Comparison of ENCODE assay signal across 9 cellular contexts in the genomic region with DNA sequence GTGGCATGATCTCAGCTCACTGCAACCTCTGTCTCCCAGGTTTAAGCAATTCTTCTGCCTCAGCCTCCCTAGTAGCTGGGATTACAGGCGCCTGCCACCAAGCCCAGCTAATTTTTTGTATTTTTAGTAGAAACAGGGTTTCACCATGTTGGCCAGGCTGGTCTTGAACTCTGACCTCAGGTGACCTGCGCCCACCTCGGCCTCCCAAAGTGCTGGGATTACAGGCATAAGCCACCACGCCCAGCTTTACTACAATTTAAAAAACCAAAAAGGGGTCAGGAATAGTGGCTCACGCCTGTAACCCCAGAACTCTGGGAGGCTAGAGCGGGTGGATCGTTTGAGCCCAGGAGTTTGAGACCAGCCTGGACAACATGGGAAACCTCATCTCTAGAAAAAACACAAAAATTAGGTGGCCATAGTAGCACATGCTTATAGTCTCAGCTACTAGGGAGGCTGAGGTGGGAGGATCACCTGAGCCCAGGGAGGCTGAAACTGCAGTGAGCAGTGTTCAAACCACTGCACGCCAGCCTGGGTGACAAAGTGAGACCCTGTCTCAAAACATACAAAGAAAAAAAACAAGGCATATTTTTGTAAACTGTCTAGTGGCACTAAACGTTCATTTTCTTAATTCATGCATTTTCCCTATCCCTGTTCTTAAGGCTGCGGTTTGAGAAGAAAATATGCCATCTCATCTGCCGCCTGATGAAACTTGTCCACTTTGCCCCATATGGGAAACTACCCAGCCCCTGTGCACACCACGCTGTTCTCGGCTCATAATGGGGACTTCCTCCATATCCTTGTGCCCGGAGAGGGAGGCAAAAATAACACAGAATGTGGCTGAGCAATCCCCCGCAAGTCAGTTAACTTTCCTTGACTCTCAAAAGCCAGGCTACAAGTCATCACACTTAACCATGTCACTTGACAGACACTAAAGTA. TPM values are rescaled to one million over a fixed set of nuclear protein-coding genes. Genes with fewer than 3 reads are reported as not detected.
DNase-seq lines count a peak whose midpoint lies in the region; ATAC-seq and TF ChIP-seq lines count a peak whose summit lies in the region.
"Had no signal": no experiment of that assay in that cellular context is flagged by ENCODE, and none has a peak within 500 bp of the region (broad histone marks: within the 10 kb centered on the region; RNA-seq: fewer than 3 reads in every experiment).

No MANE protein-coding gene starts in this region.

- no peaks in the 10 kb centered on the region for H3K27me3 Mint-ChIP-seq in CD4-positive, alpha-beta memory T cell
- H3K27me3 Mint-ChIP-seq in activated naive CD8-positive, alpha-beta T cell treated with anti-CD3 and anti-CD28 coated beads, Interleukin-2, amount 50 U/mL, for 24 hours, result no peaks in the 10 kb centered on the region
- H3K27me3 Mint-ChIP-seq in naive thymus-derived CD8-positive, alpha-beta T cell, result no peaks in the 10 kb centered on the region

- no peaks in the 10 kb centered on the region for H3K27me3 ChIP-seq in CD4-positive, alpha-beta memory T cell (ENCODE audit: insufficient read depth, low read length)

- H3K4me3 ChIP-seq in CD4-positive, alpha-beta memory T cell (ENCODE audit: low read length in 2 of 2), result peak overlapping the region in 1 of 2 donors; percentile 95
- peak overlapping the region; percentile 85 for H3K4me3 ChIP-seq in NB4 (ENCODE audit: low read depth, low read length)

- TF ChIP-seq POLR2A in NB4 (IDR thresholded peaks at IDR 0.05; ENCODE audit: extremely low read depth, insufficient read length), result no peak

- peak; percentile 20 for ATAC-seq in activated naive CD8-positive, alpha-beta T cell treated with anti-CD3 and anti-CD28 coated beads, Interleukin-2, amount 50 U/mL, for 24 hours
- ATAC-seq in naive thymus-derived CD8-positive, alpha-beta T cell, result no peak
- no peak for ATAC-seq in HG02973 (IDR thresholded peaks at IDR 0.05; ENCODE audit: unreplicated experiment)
- ATAC-seq in HG02852 (IDR thresholded peaks at IDR 0.05; ENCODE audit: unreplicated experiment), result no peak

- no peak for TF ChIP-seq CTCF in NB4 (IDR thresholded peaks at IDR 0.05; ENCODE audit: low read depth, low read length)
- no peak for TF ChIP-seq CTCF in GM20000 (IDR thresholded peaks at IDR 0.05; ENCODE audit: extremely low read depth, missing control alignments)

- no peaks in the 10 kb centered on the region for H3K9me3 ChIP-seq in CD4-positive, alpha-beta memory T cell (ENCODE audit: control insufficient read depth in 1 of 2, low read length in 2 of 2)

- intact Hi-C loops in CD4-positive, alpha-beta memory T cell (cut with micrococcal nuclease), result no loop called here

- CTCF ChIA-PET in CD4-positive, alpha-beta memory T cell (lab: Charles Lee; ENCODE audit: partially characterized antibody), result interaction anchor here (0.7 to 1.0 kb wide), 2 partner anchors 9 to 72 kb away, joined by 3 read pairs; no protein-coding TSS in a partner anchor
- CTCF ChIA-PET in HEK293T (lab: Yijun Ruan, JAX), result no interaction called here

- DNase-seq in CD4-positive, alpha-beta memory T cell, result peak in 3 of 5 donors; percentile 27 to 74 (median 33)
- peak; percentile 94 for DNase-seq in NB4 (ENCODE audit: low read depth)
- peak; percentile 43 for DNase-seq in activated naive CD8-positive, alpha-beta T cell treated with anti-CD3 and anti-CD28 coated beads, Interleukin-2, amount 50 U/mL, for 24 hours
- DNase-seq in naive thymus-derived CD8-positive, alpha-beta T cell, result no peak
- no peak for DNase-seq in HEK293T (ENCODE audit: extremely low spot score)
- DNase-seq in GM20000 (ENCODE audit: low spot score), result no peak
- DNase-seq: NCI-H1930 had no signal

- peaks cover 37 to 86% (median 58%) of the 10 kb centered on the region in 4 donors for H3K4me1 Mint-ChIP-seq in CD4-positive, alpha-beta memory T cell
- H3K4me1 Mint-ChIP-seq in activated naive CD8-positive, alpha-beta T cell treated with anti-CD3 and anti-CD28 coated beads, Interleukin-2, amount 50 U/mL, for 24 hours, result peaks cover 64% of the 10 kb centered on the region
- peaks cover 16 to 66% (median 53%) of the 10 kb centered on the region in 4 donors for H3K4me1 Mint-ChIP-seq in naive thymus-derived CD8-positive, alpha-beta T cell

- H3K27ac Mint-ChIP-seq in CD4-positive, alpha-beta memory T cell, result peak overlapping the region; percentile 86 to 99 (median 90)
- H3K27ac Mint-ChIP-seq in activated naive CD8-positive, alpha-beta T cell treated with anti-CD3 and anti-CD28 coated beads, Interleukin-2, amount 50 U/mL, for 24 hours, result peak overlapping the region; percentile 91
- peak overlapping the region in 8 of 10 donors; percentile 47 to 85 (median 78) for H3K27ac Mint-ChIP-seq in naive thymus-derived CD8-positive, alpha-beta T cell

- peak overlapping the region; percentile 79 to 97 (median 94) for H3K4me3 Mint-ChIP-seq in CD4-positive, alpha-beta memory T cell
- H3K4me3 Mint-ChIP-seq in activated naive CD8-positive, alpha-beta T cell treated with anti-CD3 and anti-CD28 coated beads, Interleukin-2, amount 50 U/mL, for 24 hours, result peak overlapping the region; percentile 99
- H3K4me3 Mint-ChIP-seq in naive thymus-derived CD8-positive, alpha-beta T cell, result peak overlapping the region; percentile 32 to 83 (median 64)

- H3K4me1 ChIP-seq in CD4-positive, alpha-beta memory T cell (ENCODE audit: insufficient read depth, low read length), result peaks cover 70% of the 10 kb centered on the region

- POLR2A ChIA-PET in CD4-positive, alpha-beta memory T cell (lab: Charles Lee; ENCODE audit: partially characterized antibody), result interaction anchor here (0.6 to 10.1 kb wide), 5 partner anchors 10 to 67 kb away, joined by 3 to 141 read pairs (median 11); partner anchors contain the start of genes SBNO1 and SNRNP35
- POLR2A ChIA-PET in naive thymus-derived CD8-positive, alpha-beta T cell (lab: Charles Lee), result interaction anchor here (0.7 kb wide), 3 partner anchors 14 to 132 kb away, joined by 3 to 5 read pairs (median 4); no protein-coding TSS in a partner anchor
- POLR2A ChIA-PET in HEK293T (lab: Yijun Ruan, JAX), result interaction anchor here (1.5 kb wide), 1 partner anchor 25 kb away, joined by 4 read pairs; the partner anchor contains the start of gene SNRNP35

- peaks cover 16 to 42% of the 10 kb centered on the region in 2 donors for H3K36me3 Mint-ChIP-seq in CD4-positive, alpha-beta memory T cell
- peaks cover 52% of the 10 kb centered on the region for H3K36me3 Mint-ChIP-seq in activated naive CD8-positive, alpha-beta T cell treated with anti-CD3 and anti-CD28 coated beads, Interleukin-2, amount 50 U/mL, for 24 hours (ENCODE audit: low read depth)
- H3K36me3 Mint-ChIP-seq in naive thymus-derived CD8-positive, alpha-beta T cell, result peaks cover 0 to 37% (median 6%) of the 10 kb centered on the region in 3 donors

- no peaks in the 10 kb centered on the region for H3K9me3 Mint-ChIP-seq in CD4-positive, alpha-beta memory T cell
- no peaks in the 10 kb centered on the region for H3K9me3 Mint-ChIP-seq in activated naive CD8-positive, alpha-beta T cell treated with anti-CD3 and anti-CD28 coated beads, Interleukin-2, amount 50 U/mL, for 24 hours
- H3K9me3 Mint-ChIP-seq in naive thymus-derived CD8-positive, alpha-beta T cell, result no peaks in the 10 kb centered on the region

- H3K27ac ChIP-seq in CD4-positive, alpha-beta memory T cell (ENCODE audit: low read depth, low read length), result peak overlapping the region; percentile 98

- H3K36me3 ChIP-seq in CD4-positive, alpha-beta memory T cell (ENCODE audit: insufficient read depth, low read length), result peaks cover 1% of the 10 kb centered on the region

TF ChIP-seq in HEK293T, 16 proteins besides CTCF, POLR2A, EP300 and RAD21:
- TF ChIP-seq HDGF (IDR thresholded peaks at IDR 0.05; ENCODE audit: borderline replicate concordance), result no peak
- TF ChIP-seq SP1 (IDR thresholded peaks at IDR 0.05), result no peak
- TF ChIP-seq ELF4 (IDR thresholded peaks at IDR 0.05), result no peak
- TF ChIP-seq ARNT (IDR thresholded peaks at IDR 0.05), result no peak
- no peak for TF ChIP-seq FOXK2 (IDR thresholded peaks at IDR 0.05)

RNA-seq across cellular contexts. Expression of gene RILPL2, which starts 4.3 kb away (rescaled TPM):
- total RNA-seq in CD4-positive, alpha-beta memory T cell, result 10 to 100 TPM; 11.6 to 11.9 TPM
- polyA plus RNA-seq in CD4-positive, alpha-beta memory T cell, result 10 to 100 TPM; 13.3 to 13.7 TPM
- 1 to 10 TPM; 3.3 TPM for total RNA-seq in naive thymus-derived CD8-positive, alpha-beta T cell
- polyA plus RNA-seq in naive thymus-derived CD8-positive, alpha-beta T cell, result 1 to 10 TPM; 3.2 to 4.4 (median 3.9) TPM

RNA-seq across cellular contexts. Expression of gene SNRNP35, which starts 25.7 kb away (rescaled TPM):
- 10 to 100 TPM; 44.0 to 49.5 TPM for total RNA-seq in CD4-positive, alpha-beta memory T cell
- polyA plus RNA-seq in CD4-positive, alpha-beta memory T cell, result 10 to 100 TPM; 39.0 to 40.4 TPM
- 10 to 100 TPM; 46.6 to 48.8 TPM for total RNA-seq in naive thymus-derived CD8-positive, alpha-beta T cell
- polyA plus RNA-seq in naive thymus-derived CD8-positive, alpha-beta T cell, result 10 to 100 TPM; 16.8 to 27.0 (median 20.4) TPM

RNA-seq across cellular contexts. Expression of gene KMT5A, which starts 48.3 kb away (rescaled TPM):
- 10 to 100 TPM; 31.5 to 35.9 TPM for total RNA-seq in CD4-positive, alpha-beta memory T cell
- 1 to 10 TPM; 1.0 to 4.3 TPM for polyA plus RNA-seq in CD4-positive, alpha-beta memory T cell
- total RNA-seq in naive thymus-derived CD8-positive, alpha-beta T cell, result 10 to 100 TPM; 23.7 to 26.5 TPM
- polyA plus RNA-seq in naive thymus-derived CD8-positive, alpha-beta T cell, result 1 to 10 TPM; 1.0 to 3.3 (median 1.7) TPM

Comparison
In these comparisons a context has a peak if more than half of its experiments do, and no peak if none do; other contexts are left out.
1. DNase-seq: peak in CD4-positive, alpha-beta memory T cell (3 of 5), NB4 (single experiment) and activated naive CD8-positive, alpha-beta T cell treated with anti-CD3 and anti-CD28 coated beads, Interleukin-2, amount 50 U/mL, for 24 hours (single experiment); none in naive thymus-derived CD8-positive, alpha-beta T cell (0 of 10), HEK293T (single experiment) and GM20000 (single experiment).
2. Peak in every context shown above with its lines, with median percentiles within 50 percentile points of each other: H3K27ac Mint-ChIP-seq and H3K4me3 Mint-ChIP-seq.